Comparison of ENCODE assay signal across 8 cellular contexts in genomic region chr19:10001899-10002298, GRCh38. TPM values are rescaled to one million over a fixed set of nuclear protein-coding genes. Genes with fewer than 3 reads are reported as not detected.
A peak's percentile ranks its signal among the peaks of the same experiment; 100 is the strongest.
DNase-seq lines count a peak whose midpoint lies in the region; ATAC-seq lines count a peak whose summit lies in the region.

No MANE protein-coding gene starts in this region.

- DNase-seq in AG20443 (ENCODE audit: low spot score) = peak; percentile 61
- peak; percentile 83 for DNase-seq in H7
- DNase-seq in astrocyte of the hippocampus (ENCODE audit: low read depth, low spot score) = peak; percentile 9
- DNase-seq in left colon = peak; percentile 68 to 71
- no peak for DNase-seq in NCI-H510A treated with DMSO at 0.1 percent for 48 hours (lab: John Stamatoyannopoulos, UW)
- DNase-seq in stimulated activated CD4-positive, alpha-beta T cell treated with anti-CD3 and anti-CD28 coated beads, Interleukin-4, amount 100 ng/mL, for 1 hour = no peak

- H3K36me3 ChIP-seq in H7 (replicated peaks; ENCODE audit: control insufficient read depth, insufficient read depth, low read length) = no peaks in the 10 kb centered on the region

- intact Hi-C loops in left colon (cut with DNase I, micrococcal nuclease) = no loop called here

- H3K4me3 ChIP-seq in H7 (ENCODE audit: insufficient read depth, low read depth, low read length) = no peak overlapping the region

- ATAC-seq in left colon = peak; percentile 99
- ATAC-seq in HG02981 (IDR thresholded peaks at IDR 0.05; ENCODE audit: unreplicated experiment) = no peak
- ATAC-seq in GM21723 (IDR thresholded peaks at IDR 0.05; ENCODE audit: unreplicated experiment) = no peak

- H3K27me3 ChIP-seq in H7 (ENCODE audit: control insufficient read depth, insufficient read depth, low read length) = peaks cover 2% of the 10 kb centered on the region; the same call in 1 of the 2 replicates

RNA-seq across cellular contexts. Expression of gene COL5A3, which starts 8.4 kb away (rescaled TPM):
- total RNA-seq in H7 (2014; rRNA removed; shearing (Covaris generic)) = 0.62 and 1.4 TPM in 2 replicates
- 1 to 10 TPM; 2.9 to 4.0 TPM for total RNA-seq in left colon

RNA-seq across cellular contexts. Expression of gene RDH8, which starts 11.4 kb away (rescaled TPM):
- total RNA-seq in H7 (2014; rRNA removed; shearing (Covaris generic)) = not detected in 2 replicates
- not detected for total RNA-seq in left colon

Comparison
In these comparisons a context has a peak if more than half of its experiments do, and no peak if none do; other contexts are left out.
1. DNase-seq: peak in AG20443 (single experiment), H7 (single experiment), astrocyte of the hippocampus (single experiment) and left colon (2 of 2); none in NCI-H510A treated with DMSO at 0.1 percent for 48 hours (single experiment) and stimulated activated CD4-positive, alpha-beta T cell treated with anti-CD3 and anti-CD28 coated beads, Interleukin-4, amount 100 ng/mL, for 1 hour (single experiment).